ENCODE assay signal across 13 cellular contexts in the genomic region with DNA sequence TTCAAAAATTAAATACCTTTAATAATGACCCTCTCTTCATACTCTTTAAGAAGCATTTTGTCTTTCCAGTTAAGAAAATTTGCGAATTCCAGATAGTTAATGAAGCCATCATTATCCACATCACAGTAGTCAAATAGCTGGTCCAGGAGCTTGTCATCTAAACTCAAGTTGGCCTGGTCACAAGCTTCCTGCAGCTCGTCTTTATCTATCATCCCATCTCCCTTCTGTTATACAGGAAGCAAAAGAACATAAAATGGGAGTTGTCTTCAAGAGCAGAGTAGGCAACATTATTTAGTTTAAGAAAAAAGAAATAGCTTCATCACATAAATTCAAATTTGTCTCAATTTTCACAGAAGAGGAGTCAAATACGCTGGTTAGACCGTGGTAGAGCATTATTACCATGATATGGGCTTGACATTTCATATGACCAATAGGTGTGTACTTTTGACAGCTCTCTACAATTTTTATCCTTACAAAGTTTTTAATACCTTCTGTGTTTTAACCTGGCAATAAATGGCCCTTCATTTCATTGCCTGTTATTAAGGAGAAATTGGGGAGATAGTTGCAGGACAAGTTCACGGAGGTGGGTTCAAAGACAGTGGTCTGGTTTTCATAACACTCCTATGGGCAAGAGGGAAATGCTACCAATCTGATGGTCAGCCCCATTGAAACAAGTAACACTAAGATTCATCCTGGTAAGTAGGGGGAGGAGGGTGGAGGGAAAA. TPM values are rescaled to one million over a fixed set of nuclear protein-coding genes. Genes with fewer than 3 reads are reported as not detected.
DNase-seq lines count a peak whose midpoint lies in the region; ATAC-seq and TF ChIP-seq lines count a peak whose summit lies in the region.
"Had no signal": no experiment of that assay in that cellular context is flagged by ENCODE, and none has a peak within 500 bp of the region (broad histone marks: within the 10 kb centered on the region; RNA-seq: fewer than 3 reads in every experiment).

No MANE protein-coding gene starts in this region.

- H3K36me3 ChIP-seq in fibroblast of lung (ENCODE audit: control insufficient read depth, insufficient read depth, low read length), result no peaks in the 10 kb centered on the region
- no peaks in the 10 kb centered on the region for H3K36me3 ChIP-seq in psoas muscle (ENCODE audit: insufficient read depth in 1 of 2, low read depth in 1 of 2)

- intact Hi-C loops in psoas muscle (cut with DNase I), result no loop called here

- ATAC-seq in psoas muscle (no peak), HG03135 (IDR thresholded peaks at IDR 0.05; ENCODE audit: unreplicated experiment) (no peak)
- ATAC-seq: naive thymus-derived CD8-positive, alpha-beta T cell; stimulated activated naive CD8-positive, alpha-beta T cell treated with anti-CD3 and anti-CD28 coated beads, Interleukin-15, Interleukin-2, amounts not matched to agents 100 U/mL and 50 U/mL, for 24 hours had no signal

- H3K27me3 ChIP-seq in fibroblast of lung (ENCODE audit: control insufficient read depth, insufficient read depth, low read length) (no peaks in the 10 kb centered on the region), psoas muscle (ENCODE audit: insufficient read depth in 3 of 3, low read length in 2 of 3) (no peaks in the 10 kb centered on the region)

- H3K9me3 ChIP-seq in fibroblast of lung (ENCODE audit: control insufficient read depth, insufficient read depth, low read depth, low read length) (no peaks in the 10 kb centered on the region), psoas muscle (no peaks in the 10 kb centered on the region)

- no peak for DNase-seq in AG09309 (ENCODE audit: low read depth)
- no peak for DNase-seq in fibroblast of lung (ENCODE audit: low read depth in 2 of 2)
- DNase-seq in psoas muscle, result no peak
- no peak for DNase-seq in mesenteric fat pad (ENCODE audit: low spot score)
- DNase-seq in stimulated activated CD4-positive, alpha-beta T cell treated with anti-CD3 and anti-CD28 coated beads, Interleukin-12 subunit alpha, Interleukin-12 subunit beta, amount 100 ng/mL, for 4 hours, result no peak
- no peak for DNase-seq in anterior cingulate cortex (lab: John Stamatoyannopoulos, UW)
- DNase-seq: naive thymus-derived CD8-positive, alpha-beta T cell; NCI-H748 treated with DMSO at 0.1 percent for 48 hours; stimulated activated CD4-positive, alpha-beta T cell treated with anti-CD3 and anti-CD28 coated beads, Interleukin-2, amount 100 ng/mL, for 24 hours; stimulated activated naive CD8-positive, alpha-beta T cell treated with anti-CD3 and anti-CD28 coated beads, Interleukin-15, Interleukin-2, amounts not matched to agents 100 U/mL and 50 U/mL, for 24 hours; T-helper 9 cell had no signal

- H3K4me2 ChIP-seq in fibroblast of lung (ENCODE audit: extremely low read depth, insufficient read depth, low read length), result peak overlapping the region; percentile 66

- 63 to 75% (median 63%) methylated on average over 5 of the region's 5 CpGs for WGBS in psoas muscle, 3 donors

- no peaks in the 10 kb centered on the region for H4K20me1 ChIP-seq in fibroblast of lung (ENCODE audit: control insufficient read depth, extremely low read depth, insufficient read depth, low read length)

- H3K4me1 ChIP-seq in fibroblast of lung (ENCODE audit: control insufficient read depth, extremely low read depth, insufficient read depth, low read length), result peaks cover 10% of the 10 kb centered on the region
- no peaks in the 10 kb centered on the region for H3K4me1 ChIP-seq in psoas muscle

- H3K79me2 ChIP-seq in fibroblast of lung (ENCODE audit: control insufficient read depth, insufficient read depth, low read length), result no peaks in the 10 kb centered on the region

- peak overlapping the region; percentile 64 for H3K27ac ChIP-seq in fibroblast of lung (ENCODE audit: insufficient read depth, low read length)
- H3K27ac ChIP-seq in psoas muscle, result peak overlapping the region; percentile 36

- TF ChIP-seq CTCF in AG09309 (IDR thresholded peaks at IDR 0.05; ENCODE audit: control insufficient read depth, insufficient read depth, low read depth, low read length, missing control alignments) (no peak), WI38 (IDR thresholded peaks at IDR 0.05; ENCODE audit: low read depth, low read length) (no peak), fibroblast of lung (conservative IDR thresholded peaks at IDR 0.05 in 1 of 2, IDR thresholded peaks at IDR 0.05 in 1 of 2; ENCODE audit: low read depth in 1 of 2, low read length in 2 of 2) (no peak), psoas muscle (IDR thresholded peaks at IDR 0.05) (no peak)

- H3K4me3 ChIP-seq in AG09309 (ENCODE audit: control insufficient read depth, low read depth, low read length), result peak overlapping the region; percentile 13
- H3K4me3 ChIP-seq in WI38 (ENCODE audit: low read depth, low read length), result peak overlapping the region; percentile 38
- H3K4me3 ChIP-seq in fibroblast of lung (replicated peaks in 1 of 4; ENCODE audit: control extremely low read depth in 1 of 4, insufficient read depth in 1 of 4, low read depth in 3 of 4, low read length in 4 of 4), result peak overlapping the region in 3 of 4 experiments; percentile 22 to 50 (median 28)
- peak overlapping the region; percentile 36 for H3K4me3 ChIP-seq in psoas muscle

- peak overlapping the region; percentile 66 for H2AFZ ChIP-seq in fibroblast of lung (ENCODE audit: low read length)

- no peak overlapping the region for H3K9ac ChIP-seq in fibroblast of lung (ENCODE audit: insufficient read depth, low read length)

RNA-seq across cellular contexts. Expression of a gene that starts 45.4 kb away (rescaled TPM):
- total RNA-seq in fibroblast of lung (0.83 and 1.0 TPM in 2 replicates), psoas muscle (under 1 TPM in 2 of 4 donors, not detected in 2; 0.27 to 0.30 TPM), mesenteric fat pad (1.3 TPM)
- polyA plus RNA-seq in fibroblast of lung (0.28 and 0.43 TPM in 2 replicates), psoas muscle (under 1 TPM in 2 of 3 donors, not detected in 1; 0.07 to 0.43 TPM)
- 0.99 TPM in 1 of 2 replicates, not detected in the other for polyA plus RNA-seq in fibroblast of lung (2012)
- polyA minus RNA-seq in fibroblast of lung (ENCODE audit: low replicate concordance), result not detected in 2 replicates

RNA-seq across cellular contexts. Expression of a gene that starts 58.3 kb away (rescaled TPM):
- 41.9 and 50.9 TPM in 2 replicates for total RNA-seq in fibroblast of lung
- polyA plus RNA-seq in fibroblast of lung, result 64.5 and 86.1 TPM in 2 replicates
- 36.0 and 47.7 TPM in 2 replicates for polyA plus RNA-seq in fibroblast of lung (2012)
- 9.9 and 14.4 TPM in 2 replicates for polyA minus RNA-seq in fibroblast of lung (ENCODE audit: low replicate concordance)
- total RNA-seq in psoas muscle, result 10 to 100 TPM; 38.5 to 62.3 (median 54.9) TPM
- polyA plus RNA-seq in psoas muscle, result 10 to 100 TPM; 28.6 to 61.4 (median 46.5) TPM
- total RNA-seq in mesenteric fat pad, result 70.3 TPM
